In genomic region chr1:34362949-34363348, GRCh38 we compare ENCODE assay signal across 24 cellular contexts.
A peak's percentile ranks its signal among the peaks of the same experiment; 100 is the strongest.
DNase-seq lines count a peak whose midpoint lies in the region; TF ChIP-seq lines count a peak whose summit lies in the region.
"Had no signal": no experiment of that assay in that cellular context is flagged by ENCODE, and none has a peak within 500 bp of the region (broad histone marks: within the 10 kb centered on the region; RNA-seq: fewer than 3 reads in every experiment).

No MANE protein-coding gene starts in this region.

- peak; percentile 99 for DNase-seq in DMS79 treated with DMSO at 0.1 percent for 48 hours (lab: John Stamatoyannopoulos, UW)
- DNase-seq in NCI-H1105 treated with DMSO at 0.1 percent for 48 hours (lab: John Stamatoyannopoulos, UW): peak; percentile 69
- DNase-seq in NCI-H345 (lab: John Stamatoyannopoulos, UW): peak; percentile 85
- DNase-seq in islet precursor cell: peak; percentile 11
- no peak for DNase-seq in nephron progenitor cell
- DNase-seq in stimulated activated CD4-positive, alpha-beta T cell treated with anti-CD3 and anti-CD28 coated beads, Interleukin-2, amount 100 ng/mL, for 48 hours: no peak
- no peak for DNase-seq in posterior cingulate gyrus
- DNase-seq in GM13976 (ENCODE audit: low spot score): no peak
- DNase-seq: activated CD4-positive, alpha-beta T cell treated with anti-CD3 and anti-CD28 coated beads, Interleukin-2, amount 10 ng/mL, durations not matched to agents 24 days and 14 days; activated gamma-delta T cell; activated naive CD8-positive, alpha-beta T cell treated with anti-CD3 and anti-CD28 coated beads, Interleukin-2, amount 10 ng/mL, durations not matched to agents 7 days and 5 days; activated T-cell treated with anti-CD3 and anti-CD28 coated beads, Interleukin-2, amount 50 U/mL, for 1 hour; aorta; DMS 273 treated with DMSO at 0.1 percent for 48 hours; gastrocnemius medialis; IMR-90; MV-4-11; naive thymus-derived CD8-positive, alpha-beta T cell; NCI-H2107; NCI-H526 treated with DMSO at 0.1 percent for 48 hours; occipital lobe; stimulated activated naive CD4-positive, alpha-beta T cell; SW 1271; T-helper 9 cell had no signal

- H3K36me3 Mint-ChIP-seq in nephron progenitor cell (ENCODE audit: low read depth): no peaks in the 10 kb centered on the region
- H3K36me3 Mint-ChIP-seq: activated naive CD8-positive, alpha-beta T cell treated with anti-CD3 and anti-CD28 coated beads, Interleukin-2, amount 10 ng/mL, durations not matched to agents 7 days and 5 days had no signal

- no peak overlapping the region for H3K4me3 Mint-ChIP-seq in nephron progenitor cell
- H3K4me3 Mint-ChIP-seq: activated CD4-positive, alpha-beta T cell treated with anti-CD3 and anti-CD28 coated beads, Interleukin-2, amount 10 ng/mL, durations not matched to agents 24 days and 14 days; activated naive CD8-positive, alpha-beta T cell treated with anti-CD3 and anti-CD28 coated beads, Interleukin-2, amount 10 ng/mL, durations not matched to agents 7 days and 5 days; naive thymus-derived CD8-positive, alpha-beta T cell had no signal

- H3K9me3 Mint-ChIP-seq in nephron progenitor cell: no peaks in the 10 kb centered on the region
- H3K9me3 Mint-ChIP-seq: activated CD4-positive, alpha-beta T cell treated with anti-CD3 and anti-CD28 coated beads, Interleukin-2, amount 10 ng/mL, durations not matched to agents 24 days and 14 days; activated naive CD8-positive, alpha-beta T cell treated with anti-CD3 and anti-CD28 coated beads, Interleukin-2, amount 10 ng/mL, durations not matched to agents 7 days and 5 days had no signal

- intact Hi-C loops in posterior cingulate gyrus (cut with DNase I): no loop called here

- TF ChIP-seq CTCF in nephron progenitor cell (IDR thresholded peaks at IDR 0.05): no peak
- no peak for TF ChIP-seq CTCF in GM13976 (IDR thresholded peaks at IDR 0.05; ENCODE audit: borderline replicate concordance, control extremely low read depth, extremely low read depth, insufficient read depth, missing control alignments)

- H3K27me3 Mint-ChIP-seq in nephron progenitor cell (ENCODE audit: low read depth, poor library complexity): peaks cover 41% of the 10 kb centered on the region
- H3K27me3 Mint-ChIP-seq: activated CD4-positive, alpha-beta T cell treated with anti-CD3 and anti-CD28 coated beads, Interleukin-2, amount 10 ng/mL, durations not matched to agents 24 days and 14 days had no signal

- in situ Hi-C loops in GM13976 (cut with MboI; ENCODE audit: low sequenced_read_pairs, unreplicated experiment): no loop called here

- H3K27ac Mint-ChIP-seq in nephron progenitor cell: no peak overlapping the region
- H3K27ac Mint-ChIP-seq: activated CD4-positive, alpha-beta T cell treated with anti-CD3 and anti-CD28 coated beads, Interleukin-2, amount 10 ng/mL, durations not matched to agents 24 days and 14 days; activated naive CD8-positive, alpha-beta T cell treated with anti-CD3 and anti-CD28 coated beads, Interleukin-2, amount 10 ng/mL, durations not matched to agents 7 days and 5 days had no signal

- no peaks in the 10 kb centered on the region for H3K4me1 Mint-ChIP-seq in nephron progenitor cell
- H3K4me1 Mint-ChIP-seq: activated CD4-positive, alpha-beta T cell treated with anti-CD3 and anti-CD28 coated beads, Interleukin-2, amount 10 ng/mL, durations not matched to agents 24 days and 14 days; activated naive CD8-positive, alpha-beta T cell treated with anti-CD3 and anti-CD28 coated beads, Interleukin-2, amount 10 ng/mL, durations not matched to agents 7 days and 5 days had no signal

Comparison
In these comparisons a context has a peak if more than half of its experiments do, and no peak if none do; other contexts are left out.
1. DNase-seq: peak in DMS79 treated with DMSO at 0.1 percent for 48 hours (single experiment), NCI-H1105 treated with DMSO at 0.1 percent for 48 hours (single experiment), NCI-H345 (single experiment) and islet precursor cell (single experiment); none in nephron progenitor cell (single experiment), stimulated activated CD4-positive, alpha-beta T cell treated with anti-CD3 and anti-CD28 coated beads, Interleukin-2, amount 100 ng/mL, for 48 hours (0 of 2), posterior cingulate gyrus (0 of 10) and GM13976 (single experiment).